ENCODE assay signal across 1 cellular context in the genomic region with DNA sequence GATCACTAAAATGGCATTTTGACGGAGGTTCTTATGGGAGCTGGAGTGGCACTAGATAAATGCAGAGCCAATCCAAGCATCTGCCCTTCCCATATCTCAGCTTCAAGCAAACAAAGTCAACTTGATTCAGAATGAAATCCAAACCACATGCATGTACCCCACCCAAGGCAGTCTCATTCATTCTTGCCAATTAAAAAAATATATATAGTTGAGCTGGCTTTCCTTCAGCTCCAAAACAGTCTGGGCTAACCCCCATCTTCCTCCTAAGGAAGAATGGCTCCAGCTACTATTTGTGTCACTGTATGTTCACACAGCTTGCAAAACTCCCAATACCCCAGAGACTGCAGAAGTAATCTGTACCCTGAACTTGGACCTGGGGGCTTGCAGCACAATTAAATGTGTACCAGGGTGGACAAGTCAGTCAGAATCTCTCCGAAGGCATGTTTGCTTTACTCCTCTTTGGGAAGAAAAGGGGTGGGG.
TF ChIP-seq lines count a peak whose summit lies in the region.

No MANE protein-coding gene starts in this region.

TF ChIP-seq in K562, 482 proteins besides CTCF, POLR2A, EP300 and RAD21:
- TF ChIP-seq, protein P1, sequence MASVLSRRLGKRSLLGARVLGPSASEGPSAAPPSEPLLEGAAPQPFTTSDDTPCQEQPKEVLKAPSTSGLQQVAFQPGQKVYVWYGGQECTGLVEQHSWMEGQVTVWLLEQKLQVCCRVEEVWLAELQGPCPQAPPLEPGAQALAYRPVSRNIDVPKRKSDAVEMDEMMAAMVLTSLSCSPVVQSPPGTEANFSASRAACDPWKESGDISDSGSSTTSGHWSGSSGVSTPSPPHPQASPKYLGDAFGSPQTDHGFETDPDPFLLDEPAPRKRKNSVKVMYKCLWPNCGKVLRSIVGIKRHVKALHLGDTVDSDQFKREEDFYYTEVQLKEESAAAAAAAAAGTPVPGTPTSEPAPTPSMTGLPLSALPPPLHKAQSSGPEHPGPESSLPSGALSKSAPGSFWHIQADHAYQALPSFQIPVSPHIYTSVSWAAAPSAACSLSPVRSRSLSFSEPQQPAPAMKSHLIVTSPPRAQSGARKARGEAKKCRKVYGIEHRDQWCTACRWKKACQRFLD (CRISPR knock-in tag; IDR thresholded peaks at IDR 0.05): 0 out of 2 replicates have a peak, but pooled peaks have one; percentile 2
- TF ChIP-seq MAZ (CRISPR knock-in tag; conservative IDR thresholded peaks at IDR 0.05 in 1 of 2, IDR thresholded peaks at IDR 0.05 in 1 of 2) (0 out of 4 replicates have a peak, but pooled peaks of 1 of the 2 experiments have one; percentile 32), KLF6 (CRISPR knock-in tag; IDR thresholded peaks at IDR 0.05; ENCODE audit: borderline replicate concordance) (0 out of 2 replicates have a peak, but pooled peaks have one; percentile 18), SMAD3 (CRISPR knock-in tag; conservative IDR thresholded peaks at IDR 0.05) (0 out of 2 replicates have a peak, but pooled peaks have one; percentile 18), RBM39 (optimal IDR thresholded peaks at IDR 0.05; ENCODE audit: low read depth, low read length) (no peak)
TF ChIP-seq in K562: peak in this region for 4.
